Comparison of ENCODE assay signal across 1 cellular context in the genomic region with DNA sequence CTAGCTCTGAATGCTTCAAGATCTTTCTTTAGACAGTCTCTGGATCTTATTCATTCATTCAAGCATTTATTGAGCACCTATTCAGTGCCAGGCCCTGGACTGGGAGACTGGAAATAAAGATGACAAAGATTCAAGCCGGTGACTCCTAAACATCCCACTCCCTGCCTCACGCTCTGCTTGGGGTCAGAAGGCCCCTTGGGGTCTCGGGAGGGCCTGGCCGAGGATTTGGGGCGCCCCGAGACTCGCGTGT.
TF ChIP-seq lines count a peak whose summit lies in the region.

No MANE protein-coding gene starts in this region.

TF ChIP-seq in A549, 52 proteins besides CTCF, POLR2A, EP300 and RAD21 (continued from another document):
- TF ChIP-seq MAZ (IDR thresholded peaks at IDR 0.05; ENCODE audit: borderline replicate concordance, low read depth, low read length) (no peak), CEBPB (IDR thresholded peaks at IDR 0.05) (no peak), TFCP2L1 (CRISPR knock-in tag; IDR thresholded peaks at IDR 0.05) (no peak)
TF ChIP-seq in A549: peak in this region for 0.
